23 cellular contexts compared by ENCODE assay signal in the genomic region with DNA sequence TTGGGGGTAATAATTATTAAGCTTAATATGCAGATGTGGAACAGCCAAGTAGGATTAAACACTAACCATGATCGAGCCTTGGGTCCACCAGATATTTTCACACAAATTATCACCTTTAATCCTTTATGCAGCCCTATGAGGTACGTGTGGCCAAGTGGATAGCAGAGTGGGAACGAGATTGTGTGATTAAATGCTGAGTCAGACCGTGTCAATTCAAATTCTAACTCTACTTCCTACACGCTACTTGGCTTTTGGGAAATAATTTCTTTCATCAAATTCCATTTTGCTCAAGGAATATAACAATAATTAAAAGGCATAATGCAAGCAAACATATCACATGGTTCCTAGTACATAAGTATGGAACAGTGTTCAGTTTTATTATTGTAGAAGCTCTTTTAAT.
DNase-seq lines count a peak whose midpoint lies in the region; ATAC-seq, FAIRE-seq and TF ChIP-seq lines count a peak whose summit lies in the region.
"Had no signal": no experiment of that assay in that cellular context is flagged by ENCODE, and none has a peak within 500 bp of the region (broad histone marks: within the 10 kb centered on the region; RNA-seq: fewer than 3 reads in every experiment).

No MANE protein-coding gene starts in this region.

- TF ChIP-seq CTCF in A549 (IDR thresholded peaks at IDR 0.05) (no peak), PC-3 (conservative IDR thresholded peaks at IDR 0.05; ENCODE audit: low read depth, low read length) (no peak), heart left ventricle (IDR thresholded peaks at IDR 0.05) (no peak), right atrium auricular region (IDR thresholded peaks at IDR 0.05) (no peak)

- H3K9me3 ChIP-seq in A549 (no peaks in the 10 kb centered on the region), PC-3 (ENCODE audit: low read length) (peaks cover 53% of the 10 kb centered on the region), heart left ventricle (no peaks in the 10 kb centered on the region), right atrium auricular region (no peaks in the 10 kb centered on the region)
- H3K9me3 ChIP-seq: BLaER1 treated with 17β-estradiol and CSF1 and Interleukin-3, amounts not matched to agents 10 nM and 100 nM; Caco-2 had no signal

- H3K4me3 ChIP-seq in A549, result no peak overlapping the region
- H3K4me3 ChIP-seq in PC-3 (ENCODE audit: low read length), result no peak overlapping the region
- H3K4me3 ChIP-seq in heart left ventricle, result no peak overlapping the region
- no peak overlapping the region for H3K4me3 ChIP-seq in right atrium auricular region
- H3K4me3 ChIP-seq: BLaER1 treated with 17β-estradiol and CSF1 and Interleukin-3, amounts not matched to agents 10 nM and 100 nM; GM12878 had no signal

- H3K27ac ChIP-seq in A549 (no peak overlapping the region), PC-3 (ENCODE audit: low read length) (no peak overlapping the region), caudate nucleus (ENCODE audit: low read depth, low read length) (peak overlapping the region; percentile 31), heart left ventricle (no peak overlapping the region), right atrium auricular region (no peak overlapping the region)
- H3K27ac ChIP-seq: BLaER1 treated with 17β-estradiol and CSF1 and Interleukin-3, amounts not matched to agents 10 nM and 100 nM; C4-2B had no signal

- CTCF ChIA-PET in A549 (lab: Yijun Ruan, JAX) (no interaction called here), PC-3 (lab: Charles Lee) (no interaction called here)

- no peak overlapping the region for H3K9ac ChIP-seq in PC-3 (ENCODE audit: low read length)
- H3K9ac ChIP-seq: BLaER1 treated with 17β-estradiol and CSF1 and Interleukin-3, amounts not matched to agents 10 nM and 100 nM had no signal

- TF ChIP-seq RAD21 in A549 (conservative IDR thresholded peaks at IDR 0.05 in 1 of 2, IDR thresholded peaks at IDR 0.05 in 1 of 2), result no peak

- ATAC-seq in A549, result no peak
- ATAC-seq in PC-3, result no peak
- no peak for ATAC-seq in heart left ventricle
- ATAC-seq: CD8-positive, alpha-beta T cell; GM12878 had no signal

- TF ChIP-seq POLR2A in A549 (IDR thresholded peaks at IDR 0.05; ENCODE audit: low read length) (no peak), GM12891 (IDR thresholded peaks at IDR 0.05; ENCODE audit: low read depth, low read length) (no peak), heart left ventricle (IDR thresholded peaks at IDR 0.05) (no peak)

- POLR2A ChIA-PET in A549 (lab: Yijun Ruan, JAX), result no interaction called here
- POLR2A ChIA-PET in PC-3 (lab: Charles Lee; ENCODE audit: unreplicated experiment), result no interaction called here

- H3K4me1 ChIP-seq in A549, result no peaks in the 10 kb centered on the region
- no peaks in the 10 kb centered on the region for H3K4me1 ChIP-seq in PC-3 (ENCODE audit: insufficient read depth, low read length)
- no peaks in the 10 kb centered on the region for H3K4me1 ChIP-seq in heart left ventricle
- no peaks in the 10 kb centered on the region for H3K4me1 ChIP-seq in right atrium auricular region
- H3K4me1 ChIP-seq: BLaER1 treated with 17β-estradiol and CSF1 and Interleukin-3, amounts not matched to agents 10 nM and 100 nM had no signal

- DNase-seq in A549 (ENCODE audit: low read depth in 1 of 2, low spot score in 1 of 2), result no peak
- no peak for DNase-seq in HTR-8/SVneo (ENCODE audit: insufficient read length, low spot score)
- DNase-seq in PC-3, result peak; percentile 4
- DNase-seq in caudate nucleus (lab: John Stamatoyannopoulos, UW), result no peak
- DNase-seq in NCI-H345 (lab: John Stamatoyannopoulos, UW), result no peak
- DNase-seq in GM12891 (ENCODE audit: insufficient read length, low spot score), result no peak
- no peak for DNase-seq in heart left ventricle
- no peak for DNase-seq in right atrium auricular region (ENCODE audit: low spot score)
- DNase-seq: 8988T; AML-193; Caco-2; Calu3; CD4-positive, alpha-beta T cell; CD8-positive, alpha-beta T cell; DMS79 treated with DMSO at 0.1 percent for 48 hours; GF-D8 had no signal

- no peaks in the 10 kb centered on the region for H4K20me1 ChIP-seq in PC-3 (ENCODE audit: low read length)
- H4K20me1 ChIP-seq: BLaER1 treated with 17β-estradiol and CSF1 and Interleukin-3, amounts not matched to agents 10 nM and 100 nM had no signal

- no peaks in the 10 kb centered on the region for H3F3A ChIP-seq in PC-3 (ENCODE audit: low read length, unreplicated experiment)

- under 1% methylated on average over 5 of the region's 5 CpGs for WGBS in A549 (ENCODE audit: missing lambda C conversion rate)
- WGBS in heart left ventricle, 4 donors, result 60 to 75% (median 69%) methylated on average over 5 of the region's 5 CpGs

- TF ChIP-seq EP300 in A549 (IDR thresholded peaks at IDR 0.05), result no peak

- no peaks in the 10 kb centered on the region for H3K79me2 ChIP-seq in PC-3 (ENCODE audit: low read length)

- no peaks in the 10 kb centered on the region for H3K9me2 ChIP-seq in PC-3 (replicated peaks; ENCODE audit: low read length)

- FAIRE-seq in A549 (lab: Jason Lieb, UNC) (no peak), HTR-8/SVneo (lab: Jason Lieb, UNC) (peak; percentile 59), GM12891 (lab: Jason Lieb, UNC) (no peak)
- FAIRE-seq: A204.1, D721Med, G401.6, GM12878, GM19239 had no signal

- BruUV-seq in PC-3 (replicated peaks; lab: Mats Ljungman, UMichigan), result no TSS peak

- H2AFZ ChIP-seq in PC-3 (ENCODE audit: low read length), result no peak overlapping the region

- H3K36me3 ChIP-seq in PC-3 (ENCODE audit: low read depth, low read length), result no peaks in the 10 kb centered on the region
- H3K36me3 ChIP-seq in heart left ventricle, result no peaks in the 10 kb centered on the region
- H3K36me3 ChIP-seq in right atrium auricular region, result no peaks in the 10 kb centered on the region
- H3K36me3 ChIP-seq: BLaER1 treated with 17β-estradiol and CSF1 and Interleukin-3, amounts not matched to agents 10 nM and 100 nM had no signal

- H3K27me3 ChIP-seq in PC-3 (ENCODE audit: low read length) (no peaks in the 10 kb centered on the region), heart left ventricle (no peaks in the 10 kb centered on the region), right atrium auricular region (no peaks in the 10 kb centered on the region)
- H3K27me3 ChIP-seq: BLaER1 treated with 17β-estradiol and CSF1 and Interleukin-3, amounts not matched to agents 10 nM and 100 nM had no signal

- H3K4me2 ChIP-seq in A549 (no peak overlapping the region), PC-3 (ENCODE audit: low read length) (no peak overlapping the region)
- H3K4me2 ChIP-seq: BLaER1 treated with 17β-estradiol and CSF1 and Interleukin-3, amounts not matched to agents 10 nM and 100 nM had no signal

- intact Hi-C loops in PC-3 (cut with micrococcal nuclease) (no loop called here), heart left ventricle (cut with DNase I) (no loop called here)

TF ChIP-seq in A549, 52 proteins besides CTCF, POLR2A, EP300 and RAD21:
- TF ChIP-seq MAFK (IDR thresholded peaks at IDR 0.05; ENCODE audit: partially characterized antibody) (peak; percentile 48), MYC (IDR thresholded peaks at IDR 0.05; ENCODE audit: borderline replicate concordance, low read length) (no peak)

TF ChIP-seq in GM12891, 5 proteins besides CTCF, POLR2A, EP300 and RAD21:
- no peak for TF ChIP-seq SPI1 (IDR thresholded peaks at IDR 0.05; ENCODE audit: low read depth, low read length)
- TF ChIP-seq PAX5 (IDR thresholded peaks at IDR 0.05; ENCODE audit: insufficient read depth, low read length, severe bottlenecking), result no peak
- TF ChIP-seq POLR2AphosphoS5 (IDR thresholded peaks at IDR 0.05; ENCODE audit: low read depth, low read length), result no peak
- TF ChIP-seq TAF1 (IDR thresholded peaks at IDR 0.05; ENCODE audit: low read depth, low read length), result no peak
- TF ChIP-seq POU2F2 (IDR thresholded peaks at IDR 0.05; ENCODE audit: low read depth, low read length), result no peak
